In the genomic region with DNA sequence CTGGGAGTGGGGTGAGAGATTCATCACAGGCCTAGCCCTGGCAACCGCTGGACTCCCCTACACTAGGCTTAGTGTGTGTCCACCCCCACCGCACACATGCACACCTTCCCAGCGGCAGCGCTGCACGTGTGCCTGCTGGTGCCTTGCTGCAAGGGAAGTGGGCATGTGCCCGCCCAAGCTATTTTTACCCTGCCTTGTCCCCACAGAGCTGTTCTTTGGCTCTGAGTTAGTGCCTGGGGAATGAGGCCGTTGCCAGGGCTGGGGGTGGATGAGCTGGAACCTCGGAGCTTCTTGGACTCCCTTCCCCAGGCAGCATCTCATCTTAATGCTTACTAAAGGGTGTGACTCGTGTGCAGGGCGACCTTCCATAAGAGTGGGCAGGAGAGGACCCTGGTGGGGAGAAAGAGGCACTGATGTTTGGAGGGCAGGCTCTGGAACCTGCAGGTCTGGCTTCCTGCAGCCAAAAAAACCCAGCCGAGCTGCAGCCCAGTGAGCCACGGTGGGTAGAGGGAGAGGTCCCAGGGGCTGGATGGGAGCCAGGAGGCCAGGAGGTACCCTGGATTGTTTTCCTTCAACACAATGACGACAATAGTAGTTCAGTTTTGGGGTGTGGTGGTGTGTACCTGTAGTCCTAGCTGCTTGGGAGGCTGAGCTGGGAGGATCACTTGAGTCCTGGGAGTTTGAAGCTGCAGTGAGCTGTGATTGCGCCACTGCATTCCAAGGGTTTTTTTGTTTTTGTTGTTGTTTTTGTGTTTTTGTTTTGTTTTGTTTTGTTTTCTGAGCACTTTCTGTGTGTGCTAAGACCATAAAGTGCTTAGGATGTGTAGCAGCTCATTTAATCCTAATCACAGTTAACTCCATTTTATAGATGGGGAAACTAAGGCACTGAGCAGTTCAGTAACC, we compare ENCODE assay signal across 10 cellular contexts.
DNase-seq lines count a peak whose midpoint lies in the region; ATAC-seq and TF ChIP-seq lines count a peak whose summit lies in the region.
"Had no signal": no experiment of that assay in that cellular context is flagged by ENCODE, and none has a peak within 500 bp of the region (broad histone marks: within the 10 kb centered on the region; RNA-seq: fewer than 3 reads in every experiment).

No MANE protein-coding gene starts in this region.

- H3K9me2 ChIP-seq in hepatocyte (replicated peaks; ENCODE audit: insufficient read depth) = no peaks in the 10 kb centered on the region

- WGBS in stomach, 5 donors = 59 to 73% (median 64%) methylated on average over 12 to 14 of the region's 14 CpGs
- 93% methylated on average over 14 of the region's 14 CpGs for WGBS in hepatocyte (ENCODE audit: low lambda C conversion rate, missing lambda C conversion rate)

- H3K36me3 Mint-ChIP-seq in activated naive CD8-positive, alpha-beta T cell treated with anti-CD3 and anti-CD28 coated beads for 36 hours = peaks cover 5% of the 10 kb centered on the region
- no peaks in the 10 kb centered on the region for H3K36me3 Mint-ChIP-seq in osteocyte (ENCODE audit: unreplicated experiment)

- H3K4me2 ChIP-seq in hepatocyte = no peak overlapping the region

- H3K4me3 Mint-ChIP-seq in activated naive CD8-positive, alpha-beta T cell treated with anti-CD3 and anti-CD28 coated beads for 36 hours = peak overlapping the region; percentile 87
- H3K4me3 Mint-ChIP-seq in osteocyte (ENCODE audit: unreplicated experiment) = no peak overlapping the region

- no peak for TF ChIP-seq POLR2A in stomach (IDR thresholded peaks at IDR 0.05)

- peaks cover 34% of the 10 kb centered on the region for H4K20me1 ChIP-seq in hepatocyte (ENCODE audit: insufficient read depth, poor library complexity, severe bottlenecking)

- no peaks in the 10 kb centered on the region for H3K27me3 ChIP-seq in stomach
- H3K27me3 ChIP-seq in hepatocyte = no peaks in the 10 kb centered on the region

- no peak for ATAC-seq in HG03342 (IDR thresholded peaks at IDR 0.05; ENCODE audit: unreplicated experiment)

- H3K27ac Mint-ChIP-seq in activated naive CD8-positive, alpha-beta T cell treated with anti-CD3 and anti-CD28 coated beads for 36 hours = peak overlapping the region; percentile 100
- H3K27ac Mint-ChIP-seq in osteocyte (ENCODE audit: unreplicated experiment) = no peak overlapping the region

- H3K36me3 ChIP-seq in stomach (no peaks in the 10 kb centered on the region), hepatocyte (replicated peaks; ENCODE audit: insufficient read depth, low read depth) (no peaks in the 10 kb centered on the region)
- H3K36me3 ChIP-seq: esophagus muscularis mucosa had no signal

- no peaks in the 10 kb centered on the region for H3K9me3 Mint-ChIP-seq in activated naive CD8-positive, alpha-beta T cell treated with anti-CD3 and anti-CD28 coated beads for 36 hours
- H3K9me3 Mint-ChIP-seq in osteocyte (ENCODE audit: unreplicated experiment) = no peaks in the 10 kb centered on the region

- peak overlapping the region; percentile 9 to 89 (median 76) for H3K27ac ChIP-seq in stomach
- H3K27ac ChIP-seq in hepatocyte = no peak overlapping the region
- H3K27ac ChIP-seq: esophagus muscularis mucosa had no signal

- peak; percentile 68 for DNase-seq in activated CD8-positive, alpha-beta memory T cell treated with anti-CD3 and anti-CD28 coated beads, Interleukin-2, amount 50 U/mL, for 48 hours
- no peak for DNase-seq in activated CD8-positive, alpha-beta memory T cell treated with anti-CD3 and anti-CD28 coated beads, Interleukin-2, amount 50 U/mL, for 4 hours
- peak; percentile 31 for DNase-seq in activated naive CD8-positive, alpha-beta T cell treated with anti-CD3 and anti-CD28 coated beads for 36 hours
- DNase-seq in inferior parietal cortex (ENCODE audit: extremely low spot score) = peak; percentile 70
- no peak for DNase-seq in stomach
- DNase-seq in hepatocyte (ENCODE audit: low spot score) = no peak
- DNase-seq in osteocyte (ENCODE audit: extremely low spot score, unreplicated experiment) = no peak

- no peaks in the 10 kb centered on the region for H3K27me3 Mint-ChIP-seq in activated naive CD8-positive, alpha-beta T cell treated with anti-CD3 and anti-CD28 coated beads for 36 hours
- peaks cover 18% of the 10 kb centered on the region for H3K27me3 Mint-ChIP-seq in osteocyte (ENCODE audit: unreplicated experiment)

- no peak for TF ChIP-seq CTCF in stomach (IDR thresholded peaks at IDR 0.05)
- no peak for TF ChIP-seq CTCF in hepatocyte (IDR thresholded peaks at IDR 0.05; ENCODE audit: poor library complexity)
- TF ChIP-seq CTCF in osteocyte (IDR thresholded peaks at IDR 0.05) = no peak

- peaks cover 47% of the 10 kb centered on the region for H3K4me1 Mint-ChIP-seq in activated naive CD8-positive, alpha-beta T cell treated with anti-CD3 and anti-CD28 coated beads for 36 hours
- no peaks in the 10 kb centered on the region for H3K4me1 Mint-ChIP-seq in osteocyte (ENCODE audit: unreplicated experiment)

- intact Hi-C loops in stomach (cut with DNase I; ENCODE audit: low total_unique reads) = no loop called here

- peaks cover 68% of the 10 kb centered on the region for H3K79me2 ChIP-seq in hepatocyte

- peaks cover 35 to 48% (median 42%) of the 10 kb centered on the region in 4 donors for H3K4me1 ChIP-seq in stomach
- peaks cover 17% of the 10 kb centered on the region for H3K4me1 ChIP-seq in hepatocyte (ENCODE audit: insufficient read depth)

- H3K9me3 ChIP-seq in stomach (no peaks in the 10 kb centered on the region), hepatocyte (ENCODE audit: low read depth) (no peaks in the 10 kb centered on the region)
- H3K9me3 ChIP-seq: esophagus muscularis mucosa had no signal

- H3K4me3 ChIP-seq in stomach = no peak overlapping the region
- no peak overlapping the region for H3K4me3 ChIP-seq in hepatocyte
- H3K4me3 ChIP-seq: esophagus muscularis mucosa, lung had no signal

- H2AFZ ChIP-seq in hepatocyte = no peak overlapping the region

- no peak for TF ChIP-seq EP300 in stomach (IDR thresholded peaks at IDR 0.05)

Comparison
In these comparisons a context has a peak if more than half of its experiments do, and no peak if none do; other contexts are left out.
1. DNase-seq: peak in activated CD8-positive, alpha-beta memory T cell treated with anti-CD3 and anti-CD28 coated beads, Interleukin-2, amount 50 U/mL, for 48 hours (single experiment), activated naive CD8-positive, alpha-beta T cell treated with anti-CD3 and anti-CD28 coated beads for 36 hours (single experiment) and inferior parietal cortex (single experiment); none in activated CD8-positive, alpha-beta memory T cell treated with anti-CD3 and anti-CD28 coated beads, Interleukin-2, amount 50 U/mL, for 4 hours (single experiment), stomach (single experiment), hepatocyte (single experiment) and osteocyte (single experiment).